ENCODE assay signal across 22 cellular contexts in the genomic region with DNA sequence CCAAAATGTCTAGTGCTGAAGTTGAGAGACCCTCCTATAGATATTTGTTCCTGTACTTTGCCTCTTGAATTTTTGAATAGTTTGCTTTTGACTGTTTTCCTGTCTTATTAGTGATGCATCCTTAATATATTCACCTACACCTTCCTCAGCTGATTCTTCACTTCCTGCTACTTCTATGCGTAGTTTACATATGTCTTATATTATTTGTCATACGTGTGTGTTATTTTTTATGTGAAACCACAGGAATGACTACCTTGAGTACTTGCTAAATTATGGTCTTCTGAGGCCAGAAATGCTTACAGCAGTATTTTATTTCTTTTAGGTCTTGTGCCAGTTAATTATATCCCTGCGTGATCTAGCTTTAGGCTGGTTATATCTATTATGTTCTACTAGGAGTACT.
"Had no signal": no experiment of that assay in that cellular context is flagged by ENCODE, and none has a peak within 500 bp of the region (broad histone marks: within the 10 kb centered on the region; RNA-seq: fewer than 3 reads in every experiment).

No MANE protein-coding gene starts in this region.

- H3K36me3 ChIP-seq: colonic mucosa, gastroesophageal sphincter, right atrium auricular region, upper lobe of right lung had no signal

- H3K4me1 ChIP-seq: colonic mucosa had no signal

- H3K27ac Mint-ChIP-seq: activated CD4-positive, alpha-beta memory T cell treated with anti-CD3 and anti-CD28 coated beads for 36 hours; activated CD4-positive, alpha-beta T cell treated with anti-CD3 and anti-CD28 coated beads for 36 hours; activated T-helper 2 cell treated with anti-CD3 and anti-CD28 coated beads, Interferon-gamma antibody, Interleukin-2, Interleukin-4, amounts not matched to agents 10 μg/mL and 5 μg/mL and 100 μg/mL, durations not matched to agents 14 hours and 24 hours and 36 hours; brain; memory B cell; naive B cell had no signal

- ATAC-seq: activated CD4-positive, alpha-beta T cell treated with anti-CD3 and anti-CD28 coated beads for 36 hours; gastroesophageal sphincter; heart left ventricle; left ventricle myocardium superior; mucosa of descending colon; upper lobe of right lung had no signal

- H3K9me3 ChIP-seq: colonic mucosa, gastroesophageal sphincter, heart left ventricle, mucosa of descending colon, right atrium auricular region, upper lobe of right lung had no signal

- H3K4me3 Mint-ChIP-seq: activated CD4-positive, alpha-beta memory T cell treated with anti-CD3 and anti-CD28 coated beads for 36 hours; activated CD4-positive, alpha-beta T cell treated with anti-CD3 and anti-CD28 coated beads for 36 hours; brain; memory B cell; naive B cell; neural crest cell had no signal

- H3K27ac ChIP-seq: colonic mucosa, gastroesophageal sphincter, heart left ventricle, right atrium auricular region, upper lobe of right lung had no signal

- DNase-seq: activated CD4-positive, alpha-beta memory T cell treated with anti-CD3 and anti-CD28 coated beads for 36 hours; activated CD4-positive, alpha-beta T cell treated with anti-CD3 and anti-CD28 coated beads for 36 hours; activated naive CD4-positive, alpha-beta T cell treated with Interleukin-2 at 50 U/mL for 16 hours; activated T-cell treated with anti-CD3 and anti-CD28 coated beads, Interleukin-2, amount 50 U/mL, for 1 hour; central memory CD4-positive, alpha-beta T cell; colonic mucosa; heart left ventricle; kidney glomerular epithelial cell; left ventricle myocardium superior; mucosa of descending colon; naive B cell; stimulated activated CD4-positive, alpha-beta T cell treated with anti-CD3 and anti-CD28 coated beads, Interleukin-12 subunit alpha, Interleukin-12 subunit beta, amount 100 ng/mL, for 4 hours; stimulated activated CD4-positive, alpha-beta T cell treated with anti-CD3 and anti-CD28 coated beads, Interleukin-1b, Interleukin-23, amount 100 ng/mL, for 48 hours; stimulated activated CD8-positive, alpha-beta memory T cell treated with anti-CD3 and anti-CD28 coated beads, Interleukin-4, amount 100 ng/mL, for 48 hours; stimulated activated naive CD4-positive, alpha-beta T cell; upper lobe of right lung had no signal

- H3K4me3 ChIP-seq: colonic mucosa, gastroesophageal sphincter, heart left ventricle, mucosa of descending colon, right atrium auricular region, upper lobe of right lung had no signal

- H3K27me3 Mint-ChIP-seq: activated CD4-positive, alpha-beta memory T cell treated with anti-CD3 and anti-CD28 coated beads for 36 hours; activated CD4-positive, alpha-beta T cell treated with anti-CD3 and anti-CD28 coated beads for 36 hours; brain; memory B cell; naive B cell had no signal

- H3K9me3 Mint-ChIP-seq: activated CD4-positive, alpha-beta memory T cell treated with anti-CD3 and anti-CD28 coated beads for 36 hours; activated T-helper 2 cell treated with anti-CD3 and anti-CD28 coated beads, Interferon-gamma antibody, Interleukin-2, Interleukin-4, amounts not matched to agents 10 μg/mL and 5 μg/mL and 100 μg/mL, durations not matched to agents 14 hours and 24 hours and 36 hours; brain; memory B cell; naive B cell; neural crest cell had no signal

- H3K27me3 ChIP-seq: colonic mucosa, gastroesophageal sphincter, heart left ventricle, right atrium auricular region, upper lobe of right lung had no signal
